10 cellular contexts compared by ENCODE assay signal in genomic region chr13:42524487-42525034, GRCh38. TPM values are rescaled to one million over a fixed set of nuclear protein-coding genes. Genes with fewer than 3 reads are reported as not detected.
A peak's percentile ranks its signal among the peaks of the same experiment; 100 is the strongest.
DNase-seq lines count a peak whose midpoint lies in the region; ATAC-seq, FAIRE-seq and TF ChIP-seq lines count a peak whose summit lies in the region.
"Had no signal": no experiment of that assay in that cellular context is flagged by ENCODE, and none has a peak within 500 bp of the region (broad histone marks: within the 10 kb centered on the region; RNA-seq: fewer than 3 reads in every experiment).

No MANE protein-coding gene starts in this region.

- FAIRE-seq in GM12891 (lab: Jason Lieb, UNC), result peak; percentile 28

- no peak overlapping the region for H3K4me3 ChIP-seq in upper lobe of right lung
- H3K4me3 ChIP-seq in ovary, result no peak overlapping the region

- ATAC-seq in GM21737 (IDR thresholded peaks at IDR 0.05; ENCODE audit: unreplicated experiment) (peak; percentile 83), left colon (peak; percentile 83), upper lobe of right lung (no peak), HG02884 (IDR thresholded peaks at IDR 0.05; ENCODE audit: unreplicated experiment) (no peak), HG02840 (IDR thresholded peaks at IDR 0.05; ENCODE audit: low FRiP score, unreplicated experiment) (no peak)
- ATAC-seq: CD8-positive, alpha-beta T cell had no signal

- TF ChIP-seq EP300 in ovary (IDR thresholded peaks at IDR 0.05), result no peak

- TF ChIP-seq POLR2A in GM12891 (IDR thresholded peaks at IDR 0.05; ENCODE audit: low read depth, low read length) (no peak), ovary (IDR thresholded peaks at IDR 0.05) (no peak)

- TF ChIP-seq CTCF in upper lobe of right lung (IDR thresholded peaks at IDR 0.05) (no peak), ovary (IDR thresholded peaks at IDR 0.05) (no peak)

- H3K27me3 ChIP-seq in upper lobe of right lung (no peaks in the 10 kb centered on the region), ovary (no peaks in the 10 kb centered on the region)

- H3K36me3 ChIP-seq in upper lobe of right lung (no peaks in the 10 kb centered on the region), ovary (no peaks in the 10 kb centered on the region)

- DNase-seq in GM12891 (ENCODE audit: insufficient read length, low spot score), result no peak
- DNase-seq in NOMO-1 (lab: John Stamatoyannopoulos, UW; ENCODE audit: unreplicated experiment in 2 of 2), result peak; percentile 32 to 90
- DNase-seq in left colon, result no peak
- no peak for DNase-seq in upper lobe of right lung
- no peak for DNase-seq in ovary
- DNase-seq: CD8-positive, alpha-beta T cell had no signal

- H3K9me3 ChIP-seq in upper lobe of right lung, result no peaks in the 10 kb centered on the region
- no peaks in the 10 kb centered on the region for H3K9me3 ChIP-seq in ovary

- 75 to 81% (median 80%) methylated on average over 3 of the region's 3 CpGs for WGBS in ovary, 3 donors

- no peaks in the 10 kb centered on the region for H3K4me1 ChIP-seq in upper lobe of right lung
- no peaks in the 10 kb centered on the region for H3K4me1 ChIP-seq in ovary (ENCODE audit: insufficient read depth)

- H3K27ac ChIP-seq in upper lobe of right lung (no peak overlapping the region), ovary (no peak overlapping the region)

- intact Hi-C loops in left colon (cut with DNase I, micrococcal nuclease) (no loop called here), upper lobe of right lung (cut with DNase I) (no loop called here), ovary (cut with DNase I) (no loop called here)

TF ChIP-seq in GM12891, 5 proteins besides CTCF, POLR2A, EP300 and RAD21:
- no peak for TF ChIP-seq PAX5 (IDR thresholded peaks at IDR 0.05; ENCODE audit: insufficient read depth, low read length, severe bottlenecking)
- peak; percentile 55; the same call in 1 of the 2 replicates for TF ChIP-seq SPI1 (IDR thresholded peaks at IDR 0.05; ENCODE audit: low read depth, low read length)
- no peak for TF ChIP-seq POU2F2 (IDR thresholded peaks at IDR 0.05; ENCODE audit: low read depth, low read length)

RNA-seq across cellular contexts. Expression of gene TNFSF11, which starts 49.4 kb away (rescaled TPM):
- polyA plus RNA-seq in GM12891 (2012; ENCODE audit: low read depth, missing spikeins), result 22.4 TPM
- total RNA-seq in left colon (under 1 TPM; 0.49 to 0.81 TPM), upper lobe of right lung (not detected), ovary (not detected)
- polyA plus RNA-seq in ovary, result under 1 TPM in 1 of 2 donors, not detected in 1; 0.13 TPM
- total RNA-seq: CD8-positive, alpha-beta T cell; myocyte had no signal

Comparison
In these comparisons a context has a peak if more than half of its experiments do, and no peak if none do; other contexts are left out.
1. DNase-seq: peak in NOMO-1 (2 of 2); none in GM12891 (single experiment), left colon (0 of 2), upper lobe of right lung (single experiment) and ovary (0 of 5).
2. ATAC-seq: peak in GM21737 (single experiment) and left colon (single experiment); none in upper lobe of right lung (single experiment), HG02884 (single experiment) and HG02840 (single experiment).